ENCODE assay signal across 1 cellular context in the genomic region with DNA sequence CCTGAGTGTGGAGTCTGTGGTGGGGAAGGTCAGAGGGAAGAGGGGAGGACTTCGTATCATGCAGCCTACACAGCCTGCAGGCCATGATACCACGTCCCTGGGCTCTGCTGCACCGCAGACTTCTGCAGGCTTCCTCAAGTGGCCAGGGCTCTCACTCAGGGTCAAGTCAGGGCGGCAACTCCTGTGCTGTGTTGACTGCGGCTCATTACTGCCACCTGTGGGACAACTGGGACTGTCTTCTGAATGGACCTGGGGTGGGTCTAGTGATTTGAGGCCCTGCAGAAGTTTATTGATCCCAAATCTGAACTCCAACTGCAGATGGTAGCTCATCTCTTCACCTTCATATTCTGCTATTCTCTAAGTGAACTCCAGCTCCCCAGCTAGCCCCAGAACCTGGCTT.
TF ChIP-seq lines count a peak whose summit lies in the region.

No MANE protein-coding gene starts in this region.

TF ChIP-seq in H1, 55 proteins besides CTCF, POLR2A, EP300 and RAD21 (continued from another document):
- TF ChIP-seq, protein P1, sequence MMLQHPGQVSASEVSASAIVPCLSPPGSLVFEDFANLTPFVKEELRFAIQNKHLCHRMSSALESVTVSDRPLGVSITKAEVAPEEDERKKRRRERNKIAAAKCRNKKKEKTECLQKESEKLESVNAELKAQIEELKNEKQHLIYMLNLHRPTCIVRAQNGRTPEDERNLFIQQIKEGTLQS (IDR thresholded peaks at IDR 0.05; ENCODE audit: insufficient read depth, low read depth, low read length): no peak
